ENCODE assay signal across 8 cellular contexts in genomic region chr2:43773876-43774613, GRCh38. TPM values are rescaled to one million over a fixed set of nuclear protein-coding genes. Genes with fewer than 3 reads are reported as not detected.
DNase-seq lines count a peak whose midpoint lies in the region; ATAC-seq and TF ChIP-seq lines count a peak whose summit lies in the region.

TSS of gene DYNC2LI1 (plus strand) at chr2:43774039. CDS start at chr2:43774139, 100 bp downstream.

- POLR2A ChIA-PET in GM10248 (lab: Yijun Ruan, JAX) = no interaction called here

- H3K4me2 ChIP-seq in SU-DHL-6 (ENCODE audit: low read depth, low read length, poor library complexity, severe bottlenecking) (peak within 1 kb of the TSS; percentile 62), parathyroid adenoma (ENCODE audit: low read length) (peak within 1 kb of the TSS; percentile 86)

- H3K27ac ChIP-seq in SU-DHL-6 (ENCODE audit: low read depth, low read length) (no peak within 1 kb of the TSS), parathyroid adenoma (peak within 1 kb of the TSS; percentile 78), tibial artery (peak within 1 kb of the TSS; percentile 82 to 84)

- no peaks in the 10 kb centered on the region for H3K79me2 ChIP-seq in SU-DHL-6 (ENCODE audit: insufficient read depth, low read length)
- peaks cover 3% of the 10 kb centered on the region for H3K79me2 ChIP-seq in parathyroid adenoma

- peak within 1 kb of the TSS; percentile 57 for H3K9ac ChIP-seq in SU-DHL-6 (ENCODE audit: low read length)
- H3K9ac ChIP-seq in parathyroid adenoma = no peak within 1 kb of the TSS

- TF ChIP-seq CTCF in GM10248 (IDR thresholded peaks at IDR 0.05; ENCODE audit: control extremely low read depth, extremely low read depth, low read depth, missing control alignments) = no peak
- no peak for TF ChIP-seq CTCF in SU-DHL-6 (IDR thresholded peaks at IDR 0.05; ENCODE audit: insufficient read depth, low read length, poor library complexity, severe bottlenecking)
- TF ChIP-seq CTCF in parathyroid adenoma (IDR thresholded peaks at IDR 0.05) = no peak
- no peak for TF ChIP-seq CTCF in tibial artery (IDR thresholded peaks at IDR 0.05)

- no peaks in the 10 kb centered on the region for H3K9me3 ChIP-seq in SU-DHL-6 (ENCODE audit: insufficient read depth, low read length)
- H3K9me3 ChIP-seq in parathyroid adenoma (ENCODE audit: control insufficient read depth, low read length) = no peaks in the 10 kb centered on the region
- H3K9me3 ChIP-seq in tibial artery = no peaks in the 10 kb centered on the region

- H3K27me3 ChIP-seq in SU-DHL-6 (ENCODE audit: low read length) (no peaks in the 10 kb centered on the region), parathyroid adenoma (ENCODE audit: control insufficient read depth, insufficient read depth, low read length) (no peaks in the 10 kb centered on the region), tibial artery (no peaks in the 10 kb centered on the region)

- peak within 1 kb of the TSS; percentile 99 for H2AFZ ChIP-seq in SU-DHL-6 (ENCODE audit: low read depth, low read length, severe bottlenecking)
- peak within 1 kb of the TSS; percentile 81 for H2AFZ ChIP-seq in parathyroid adenoma

- no peaks in the 10 kb centered on the region for H3K4me1 ChIP-seq in parathyroid adenoma
- H3K4me1 ChIP-seq in tibial artery = peaks cover 0 to 11% (median 4%) of the 10 kb centered on the region in 4 donors

- peak; percentile 91 for DNase-seq in GM10248 (ENCODE audit: extremely low spot score)
- DNase-seq in NCI-H1105 treated with DMSO at 0.1 percent for 48 hours (lab: John Stamatoyannopoulos, UW) = peak; percentile 85
- DNase-seq in activated naive CD8-positive, alpha-beta T cell treated with anti-CD3 and anti-CD28 coated beads, Interleukin-2, amount 50 U/mL, for 16 hours (ENCODE audit: low read depth, low spot score) = peak; percentile 59
- DNase-seq in Right ventricle myocardium superior = peak; percentile 94
- peak; percentile 91 to 93 for DNase-seq in tibial artery

- intact Hi-C loops in Right ventricle myocardium superior (cut with DNase I) = no loop called here
- intact Hi-C loops in tibial artery (cut with DNase I; ENCODE audit: low total_unique reads) = no loop called here

- H3K36me3 ChIP-seq in SU-DHL-6 (ENCODE audit: low read length) (no peaks in the 10 kb centered on the region), parathyroid adenoma (ENCODE audit: control insufficient read depth, insufficient read depth, low read length) (no peaks in the 10 kb centered on the region), tibial artery (peaks cover 7 to 17% (median 15%) of the 10 kb centered on the region in 3 donors)

- 0 out of 2 replicates have a peak, but pooled peaks cover 6% of the 10 kb centered on the region for H3F3A ChIP-seq in SU-DHL-6 (ENCODE audit: insufficient read depth)

- H3K4me3 ChIP-seq in SU-DHL-6 (ENCODE audit: insufficient read depth, low read length, poor library complexity, severe bottlenecking) (peak within 1 kb of the TSS; percentile 87), parathyroid adenoma (ENCODE audit: low read depth, low read length) (peak within 1 kb of the TSS; percentile 95), tibial artery (peak within 1 kb of the TSS; percentile 68 to 76)

- CTCF ChIA-PET in GM10248 (lab: Yijun Ruan, JAX) = interaction anchor here (0.8 to 1.6 kb wide), 4 partner anchors 10 to 270 kb away, joined by 3 to 5 read pairs (median 4); no protein-coding TSS in a partner anchor

- H3K9me2 ChIP-seq in SU-DHL-6 (replicated peaks; ENCODE audit: insufficient read depth, low read length) = no peaks in the 10 kb centered on the region

- ATAC-seq in HG02623 (IDR thresholded peaks at IDR 0.05; ENCODE audit: unreplicated experiment) (peak; percentile 99), Right ventricle myocardium superior (ENCODE audit: poor library complexity) (peak; percentile 99)

- no peaks in the 10 kb centered on the region for H4K20me1 ChIP-seq in SU-DHL-6 (ENCODE audit: low read depth, low read length)

RNA-seq across cellular contexts. Expression of gene DYNC2LI1, which starts in this region (rescaled TPM):
- 5.4 TPM for total RNA-seq in Right ventricle myocardium superior
